26 cellular contexts compared by ENCODE assay signal in the genomic region with DNA sequence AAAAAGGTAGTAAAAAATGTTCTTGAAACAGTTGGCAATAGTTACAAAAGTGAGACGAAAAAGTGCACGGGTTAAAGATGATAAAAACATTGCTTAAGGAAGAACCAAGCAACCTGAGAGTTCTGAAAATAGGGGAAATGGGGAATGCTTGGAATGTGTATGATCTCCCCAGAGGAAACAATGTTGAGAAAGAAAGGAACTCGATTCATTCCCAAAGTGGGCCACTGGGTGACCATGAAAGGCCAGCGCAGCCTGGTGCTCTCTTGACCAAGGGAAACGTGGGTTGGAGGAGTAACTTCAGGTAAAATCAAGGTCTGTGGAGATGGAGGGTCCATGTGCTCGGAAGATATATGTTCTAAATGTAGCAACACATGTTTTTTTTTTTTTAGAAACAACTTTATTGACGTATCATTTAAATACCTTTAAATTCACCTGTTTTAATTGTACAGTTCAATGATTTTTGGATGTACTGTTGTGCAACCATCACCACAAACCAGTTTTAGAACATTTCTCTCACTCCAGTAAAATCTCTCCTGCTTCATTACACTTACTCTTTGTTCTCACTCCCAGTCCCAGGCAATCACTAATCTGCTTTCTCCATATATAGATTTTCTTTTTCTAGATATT. TPM values are rescaled to one million over a fixed set of nuclear protein-coding genes. Genes with fewer than 3 reads are reported as not detected.
DNase-seq lines count a peak whose midpoint lies in the region; ATAC-seq and TF ChIP-seq lines count a peak whose summit lies in the region.
"Had no signal": no experiment of that assay in that cellular context is flagged by ENCODE, and none has a peak within 500 bp of the region (broad histone marks: within the 10 kb centered on the region; RNA-seq: fewer than 3 reads in every experiment).

No MANE protein-coding gene starts in this region.

- H3K4me1 Mint-ChIP-seq in activated CD8-positive, alpha-beta T cell treated with anti-CD3 and anti-CD28 coated beads for 36 hours (ENCODE audit: low read depth) = peaks cover 71% of the 10 kb centered on the region
- H3K4me1 Mint-ChIP-seq in activated CD8-positive, alpha-beta T cell treated with anti-CD3 and anti-CD28 coated beads, Interleukin-2, amount 10 ng/mL, durations not matched to agents 7 days and 5 days (ENCODE audit: low read depth) = peaks cover 43% of the 10 kb centered on the region
- no peaks in the 10 kb centered on the region for H3K4me1 Mint-ChIP-seq in endodermal cell
- H3K4me1 Mint-ChIP-seq in progenitor cell of endocrine pancreas (ENCODE audit: low read depth) = no peaks in the 10 kb centered on the region

- peak overlapping the region; percentile 19 for H3K27ac Mint-ChIP-seq in activated CD8-positive, alpha-beta T cell treated with anti-CD3 and anti-CD28 coated beads for 36 hours
- H3K27ac Mint-ChIP-seq in activated CD8-positive, alpha-beta T cell treated with anti-CD3 and anti-CD28 coated beads, Interleukin-2, amount 10 ng/mL, durations not matched to agents 7 days and 5 days = no peak overlapping the region
- no peak overlapping the region for H3K27ac Mint-ChIP-seq in endodermal cell
- peak overlapping the region; percentile 21 for H3K27ac Mint-ChIP-seq in progenitor cell of endocrine pancreas

- H3K36me3 Mint-ChIP-seq in activated CD8-positive, alpha-beta T cell treated with anti-CD3 and anti-CD28 coated beads for 36 hours (ENCODE audit: low read depth) = peaks cover 47% of the 10 kb centered on the region
- peaks cover 34% of the 10 kb centered on the region for H3K36me3 Mint-ChIP-seq in activated CD8-positive, alpha-beta T cell treated with anti-CD3 and anti-CD28 coated beads, Interleukin-2, amount 10 ng/mL, durations not matched to agents 7 days and 5 days (ENCODE audit: low read depth)
- H3K36me3 Mint-ChIP-seq in endodermal cell (ENCODE audit: low read depth) (no peaks in the 10 kb centered on the region), progenitor cell of endocrine pancreas (ENCODE audit: insufficient read depth) (no peaks in the 10 kb centered on the region)

- intact Hi-C loops in activated CD8-positive, alpha-beta T cell treated with anti-CD3 and anti-CD28 coated beads for 36 hours (cut with micrococcal nuclease) = no loop called here

- H3K4me3 Mint-ChIP-seq in activated CD8-positive, alpha-beta T cell treated with anti-CD3 and anti-CD28 coated beads for 36 hours = no peak overlapping the region
- no peak overlapping the region for H3K4me3 Mint-ChIP-seq in activated CD8-positive, alpha-beta T cell treated with anti-CD3 and anti-CD28 coated beads, Interleukin-2, amount 10 ng/mL, durations not matched to agents 7 days and 5 days
- H3K4me3 Mint-ChIP-seq in endodermal cell (no peak overlapping the region), progenitor cell of endocrine pancreas (ENCODE audit: low read depth) (no peak overlapping the region)

- ATAC-seq in activated CD8-positive, alpha-beta T cell treated with anti-CD3 and anti-CD28 coated beads for 36 hours = no peak
- no peak for ATAC-seq in activated CD8-positive, alpha-beta T cell treated with anti-CD3 and anti-CD28 coated beads, Interleukin-2, amount 10 ng/mL, durations not matched to agents 7 days and 5 days
- no peak for ATAC-seq in HG02840 (IDR thresholded peaks at IDR 0.05; ENCODE audit: low FRiP score, unreplicated experiment)
- ATAC-seq: gastroesophageal sphincter, lower lobe of right lung, psoas muscle had no signal

- no peak for TF ChIP-seq CTCF in activated CD8-positive, alpha-beta T cell treated with anti-CD3 and anti-CD28 coated beads for 36 hours (IDR thresholded peaks at IDR 0.05)
- TF ChIP-seq CTCF in endodermal cell (conservative IDR thresholded peaks at IDR 0.05) (peak; percentile 30), progenitor cell of endocrine pancreas (IDR thresholded peaks at IDR 0.05; ENCODE audit: unreplicated experiment) (no peak)

- no peak for DNase-seq in activated CD8-positive, alpha-beta T cell treated with anti-CD3 and anti-CD28 coated beads for 36 hours
- DNase-seq in activated CD8-positive, alpha-beta T cell treated with anti-CD3 and anti-CD28 coated beads, Interleukin-2, amount 10 ng/mL, durations not matched to agents 7 days and 5 days = no peak
- DNase-seq in SK-MEL-5 (ENCODE audit: low read depth, low spot score) = peak; percentile 49
- peak; percentile 50 for DNase-seq in endodermal cell
- DNase-seq in progenitor cell of endocrine pancreas (ENCODE audit: low spot score, unreplicated experiment) = no peak
- DNase-seq in DMS 273 (lab: John Stamatoyannopoulos, UW; ENCODE audit: unreplicated experiment) = no peak
- DNase-seq in DMS79 (lab: John Stamatoyannopoulos, UW) = no peak
- DNase-seq: activated CD4-positive, alpha-beta T cell treated with anti-CD3 and anti-CD28 coated beads for 48 hours; activated effector memory CD4-positive, alpha-beta T cell treated with anti-CD3 and anti-CD28 coated beads, Interleukin-2, amount 50 U/mL, for 16 hours; amygdala; cortex of kidney; esophagus squamous epithelium; GF-D8; GOT3; Kasumi-1; lower lobe of right lung; NCI-H1694; NCI-H2171 treated with DMSO at 0.1 percent for 48 hours; NCI-H526 treated with DMSO at 0.1 percent for 48 hours; Peyer's patch; psoas muscle; stimulated activated CD8-positive, alpha-beta memory T cell treated with anti-CD3 and anti-CD28 coated beads, Interleukin-4, amount 100 ng/mL, for 48 hours; upper lobe of left lung had no signal

- CTCF ChIA-PET in activated CD8-positive, alpha-beta T cell treated with anti-CD3 and anti-CD28 coated beads for 36 hours (lab: Charles Lee) = interaction anchor here (1.4 to 2.9 kb wide), 2 partner anchors 11 to 24 kb away, joined by 3 to 14 read pairs; no protein-coding TSS in a partner anchor
- CTCF ChIA-PET in activated CD8-positive, alpha-beta T cell treated with anti-CD3 and anti-CD28 coated beads, Interleukin-2, amount 10 ng/mL, durations not matched to agents 7 days and 5 days (lab: Charles Lee) = interaction anchor here (4.2 kb wide), 1 partner anchor 21 kb away, joined by 35 read pairs; no protein-coding TSS in a partner anchor

- no peak overlapping the region for H3K9ac ChIP-seq in endodermal cell (ENCODE audit: extremely low read depth, low read length, poor library complexity, severe bottlenecking)

- in situ Hi-C loops in SK-MEL-5 (cut with HindIII; ENCODE audit: low pct_unique_long_range_greater_than_20kb, low sequenced_read_pairs) = no loop called here

- WGBS in endodermal cell (ENCODE audit: insufficient coverage in 1 of 2, insufficient read length in 1 of 2), 2 experiments = 79 to 83% methylated on average over 5 to 7 of the region's 7 CpGs

- H3K27me3 ChIP-seq in endodermal cell (ENCODE audit: control insufficient read depth, insufficient read depth, low read length, poor library complexity, severe bottlenecking) = no peaks in the 10 kb centered on the region
- H3K27me3 ChIP-seq: esophagus squamous epithelium, gastroesophageal sphincter, Peyer's patch, SJSA1, upper lobe of left lung had no signal

- no peak overlapping the region for H3K27ac ChIP-seq in endodermal cell (ENCODE audit: low read depth, low read length)
- H3K27ac ChIP-seq: esophagus squamous epithelium, gastroesophageal sphincter, lower lobe of right lung, Peyer's patch, psoas muscle, SJSA1, upper lobe of left lung had no signal

- POLR2A ChIA-PET in activated CD8-positive, alpha-beta T cell treated with anti-CD3 and anti-CD28 coated beads for 36 hours (lab: Charles Lee) = interaction anchor here (1.4 to 2.4 kb wide), 2 partner anchors 14 to 20 kb away, joined by 3 to 9 read pairs; no protein-coding TSS in a partner anchor
- POLR2A ChIA-PET in activated CD8-positive, alpha-beta T cell treated with anti-CD3 and anti-CD28 coated beads, Interleukin-2, amount 10 ng/mL, durations not matched to agents 7 days and 5 days (lab: Charles Lee) = interaction anchor here (1.1 to 2.7 kb wide), 2 partner anchors 23 kb away, joined by 3 to 17 read pairs; no protein-coding TSS in a partner anchor

- no peaks in the 10 kb centered on the region for H3K36me3 ChIP-seq in endodermal cell (ENCODE audit: control insufficient read depth, insufficient read depth, low read length)
- H3K36me3 ChIP-seq: esophagus squamous epithelium, gastroesophageal sphincter, lower lobe of right lung, Peyer's patch, SJSA1, upper lobe of left lung had no signal

- no peak overlapping the region for H3K4me3 ChIP-seq in endodermal cell (ENCODE audit: low read length)
- H3K4me3 ChIP-seq: esophagus squamous epithelium, gastroesophageal sphincter, lower lobe of right lung, Peyer's patch, psoas muscle, SJSA1, upper lobe of left lung had no signal

- no peaks in the 10 kb centered on the region for H3K9me3 ChIP-seq in endodermal cell (ENCODE audit: control insufficient read depth, low read length)
- H3K9me3 ChIP-seq: esophagus squamous epithelium, gastroesophageal sphincter, lower lobe of right lung, Peyer's patch, psoas muscle, SJSA1, upper lobe of left lung had no signal

- H3K27me3 Mint-ChIP-seq in activated CD8-positive, alpha-beta T cell treated with anti-CD3 and anti-CD28 coated beads for 36 hours = no peaks in the 10 kb centered on the region
- no peaks in the 10 kb centered on the region for H3K27me3 Mint-ChIP-seq in activated CD8-positive, alpha-beta T cell treated with anti-CD3 and anti-CD28 coated beads, Interleukin-2, amount 10 ng/mL, durations not matched to agents 7 days and 5 days (ENCODE audit: low read depth)
- H3K27me3 Mint-ChIP-seq in endodermal cell (ENCODE audit: insufficient read depth) = no peaks in the 10 kb centered on the region
- H3K27me3 Mint-ChIP-seq in progenitor cell of endocrine pancreas = no peaks in the 10 kb centered on the region

- no peaks in the 10 kb centered on the region for H3K4me1 ChIP-seq in endodermal cell (ENCODE audit: control insufficient read depth, insufficient read depth, low read length)
- H3K4me1 ChIP-seq: esophagus squamous epithelium, gastroesophageal sphincter, Peyer's patch had no signal

- H3K9me3 Mint-ChIP-seq in activated CD8-positive, alpha-beta T cell treated with anti-CD3 and anti-CD28 coated beads for 36 hours = no peaks in the 10 kb centered on the region
- H3K9me3 Mint-ChIP-seq in activated CD8-positive, alpha-beta T cell treated with anti-CD3 and anti-CD28 coated beads, Interleukin-2, amount 10 ng/mL, durations not matched to agents 7 days and 5 days (ENCODE audit: insufficient read depth) = no peaks in the 10 kb centered on the region
- H3K9me3 Mint-ChIP-seq in endodermal cell (no peaks in the 10 kb centered on the region), progenitor cell of endocrine pancreas (ENCODE audit: low read depth) (no peaks in the 10 kb centered on the region)

RNA-seq across cellular contexts. Expression of a gene that starts 34.5 kb away (rescaled TPM):
- 10 to 100 TPM; 39.6 to 40.3 TPM for total RNA-seq in activated CD8-positive, alpha-beta T cell treated with anti-CD3 and anti-CD28 coated beads for 36 hours
- total RNA-seq in activated CD8-positive, alpha-beta T cell treated with anti-CD3 and anti-CD28 coated beads, Interleukin-2, amount 10 ng/mL, durations not matched to agents 7 days and 5 days = 10 to 100 TPM; 45.7 to 48.7 TPM
- total RNA-seq in SK-MEL-5 (2014; rRNA removed; shearing (Covaris generic)) = 12.1 and 16.5 TPM in 2 replicates
- 4.7 and 9.4 TPM in 2 replicates for polyA plus RNA-seq in SK-MEL-5 (2015; cell fraction: cytosol; rRNA removed)
- 95.9 and 119 TPM in 2 replicates for polyA plus RNA-seq in SK-MEL-5 (2015; cell fraction: nucleus; rRNA removed)
- total RNA-seq in endodermal cell (10 to 100 TPM in 1 of 2 donors, 1 to 10 TPM in 1; 6.7 to 10.2 TPM), progenitor cell of endocrine pancreas (6.8 and 8.8 TPM in 2 replicates)
- 6.0 TPM for polyA plus RNA-seq in endodermal cell (2013, experiment 1 of 2)
- polyA plus RNA-seq in endodermal cell (2013, experiment 2 of 2) = 6.8 TPM

Comparison
In these comparisons a context has a peak if more than half of its experiments do, and no peak if none do; other contexts are left out.
1. H3K27ac Mint-ChIP-seq: peak in activated CD8-positive, alpha-beta T cell treated with anti-CD3 and anti-CD28 coated beads for 36 hours (single experiment) and progenitor cell of endocrine pancreas (single experiment); none in activated CD8-positive, alpha-beta T cell treated with anti-CD3 and anti-CD28 coated beads, Interleukin-2, amount 10 ng/mL, durations not matched to agents 7 days and 5 days (single experiment) and endodermal cell (single experiment).
2. DNase-seq: peak in SK-MEL-5 (single experiment) and endodermal cell (single experiment); none in activated CD8-positive, alpha-beta T cell treated with anti-CD3 and anti-CD28 coated beads for 36 hours (single experiment), activated CD8-positive, alpha-beta T cell treated with anti-CD3 and anti-CD28 coated beads, Interleukin-2, amount 10 ng/mL, durations not matched to agents 7 days and 5 days (single experiment), progenitor cell of endocrine pancreas (single experiment), DMS 273 (single experiment) and DMS79 (single experiment).